11 cellular contexts compared by ENCODE assay signal in the genomic region with DNA sequence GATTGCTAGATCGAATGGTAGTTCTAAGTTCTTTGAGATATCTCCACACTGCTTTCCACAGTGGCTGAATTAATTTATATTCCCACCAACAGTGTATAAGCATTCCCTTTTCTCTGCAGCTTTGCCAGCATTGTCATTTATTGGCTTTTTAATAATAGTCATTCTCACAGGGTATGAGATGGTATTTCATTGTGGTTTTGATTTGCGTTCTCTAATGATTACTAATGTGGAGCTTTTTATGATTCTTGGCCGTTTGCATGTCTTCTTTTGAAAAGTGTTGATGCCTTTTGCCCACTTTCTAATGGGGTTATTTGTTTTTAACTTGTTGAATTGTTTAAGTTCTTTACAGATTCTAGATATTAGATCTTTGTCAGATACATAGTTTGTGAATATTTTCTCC.
"Had no signal": no experiment of that assay in that cellular context is flagged by ENCODE, and none has a peak within 500 bp of the region (broad histone marks: within the 10 kb centered on the region; RNA-seq: fewer than 3 reads in every experiment).

No MANE protein-coding gene starts in this region.

- H3K4me3 ChIP-seq: coronary artery, esophagus squamous epithelium, gastroesophageal sphincter, heart right ventricle, lung, ovary, sigmoid colon had no signal

- H3K27ac Mint-ChIP-seq: stimulated activated naive CD8-positive, alpha-beta T cell treated with anti-CD3 and anti-CD28 coated beads, Interleukin-15, amount 100 ng/mL, for 72 hours had no signal

- DNase-seq: activated effector memory CD4-positive, alpha-beta T cell treated with Interleukin-2 at 50 U/mL for 16 hours; activated T-cell treated with anti-CD3 and anti-CD28 coated beads, Interleukin-2, amount 50 U/mL, for 4 hours; esophagus squamous epithelium had no signal

- H3K27me3 ChIP-seq: esophagus squamous epithelium, gastroesophageal sphincter, heart right ventricle, ovary, sigmoid colon had no signal

- H3K4me3 Mint-ChIP-seq: activated T-cell treated with anti-CD3 and anti-CD28 coated beads, Interleukin-2, amount 50 U/mL, for 4 hours; neural crest cell; stimulated activated naive CD8-positive, alpha-beta T cell treated with anti-CD3 and anti-CD28 coated beads, Interleukin-15, amount 100 ng/mL, for 72 hours had no signal

- H3K9me3 Mint-ChIP-seq: activated T-cell treated with anti-CD3 and anti-CD28 coated beads, Interleukin-2, amount 50 U/mL, for 4 hours; neural crest cell; stimulated activated naive CD8-positive, alpha-beta T cell treated with anti-CD3 and anti-CD28 coated beads, Interleukin-15, amount 100 ng/mL, for 72 hours had no signal

- H3K9me3 ChIP-seq: esophagus squamous epithelium, gastroesophageal sphincter, heart right ventricle, ovary, sigmoid colon had no signal

- H3K36me3 ChIP-seq: ovary had no signal

- H3K27ac ChIP-seq: coronary artery, esophagus squamous epithelium, gastroesophageal sphincter, heart right ventricle, ovary, sigmoid colon had no signal

- H3K27me3 Mint-ChIP-seq: stimulated activated naive CD8-positive, alpha-beta T cell treated with anti-CD3 and anti-CD28 coated beads, Interleukin-15, amount 100 ng/mL, for 72 hours had no signal
